4 cellular contexts compared by ENCODE assay signal in genomic region chr22:15738157-15738908, GRCh38. TPM values are rescaled to one million over a fixed set of nuclear protein-coding genes. Genes with fewer than 3 reads are reported as not detected.
"Had no signal": no experiment of that assay in that cellular context is flagged by ENCODE, and none has a peak within 500 bp of the region (broad histone marks: within the 10 kb centered on the region; RNA-seq: fewer than 3 reads in every experiment).

No MANE protein-coding gene starts in this region.

RNA-seq across cellular contexts. Expression of gene POTEH, which starts 48.5 kb away (rescaled TPM):
- total RNA-seq: HT-29, M059J, Right ventricle myocardium inferior, SJCRH30 had no signal
